ENCODE assay signal across 19 cellular contexts in the genomic region with DNA sequence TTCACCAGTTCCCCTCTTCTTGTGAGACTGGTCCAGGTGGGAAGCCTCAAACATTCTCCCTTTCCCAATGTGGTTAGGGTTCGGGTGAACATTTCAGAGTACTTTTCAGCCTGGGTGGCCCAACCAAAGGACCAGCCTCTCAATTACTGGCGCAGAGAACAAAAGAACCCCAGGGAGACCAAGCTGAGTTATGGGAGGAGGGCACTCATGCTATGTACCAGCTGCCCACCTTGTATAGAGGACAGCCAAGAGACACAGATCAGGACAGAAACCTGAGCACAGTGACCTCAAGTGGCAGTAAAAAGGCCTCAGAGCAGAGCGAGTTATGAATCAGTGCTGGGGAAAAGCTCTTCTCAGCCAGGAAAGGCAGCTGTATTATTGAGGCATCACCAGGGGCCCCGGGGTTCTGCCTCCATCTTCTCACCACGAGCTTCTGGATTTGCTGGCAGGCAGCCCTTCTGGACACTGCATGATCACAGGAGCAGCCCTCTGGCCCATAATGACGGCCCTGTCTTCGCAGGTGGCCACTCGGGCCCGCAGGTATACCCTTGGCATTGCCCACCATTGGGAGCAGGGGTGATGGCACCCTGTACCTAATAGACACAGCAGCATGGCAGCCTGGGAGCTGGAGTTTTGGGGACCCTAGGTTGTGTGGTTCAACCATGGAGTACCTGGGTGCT. TPM values are rescaled to one million over a fixed set of nuclear protein-coding genes. Genes with fewer than 3 reads are reported as not detected.
DNase-seq lines count a peak whose midpoint lies in the region; ATAC-seq, FAIRE-seq and TF ChIP-seq lines count a peak whose summit lies in the region.
"Had no signal": no experiment of that assay in that cellular context is flagged by ENCODE, and none has a peak within 500 bp of the region (broad histone marks: within the 10 kb centered on the region; RNA-seq: fewer than 3 reads in every experiment).

No MANE protein-coding gene starts in this region.

- H4K8ac ChIP-seq in H1 (ENCODE audit: extremely low read depth, insufficient read depth, low read length) = peak overlapping the region; percentile 42; the same call in 1 of the 2 replicates

- TF ChIP-seq RAD21 in H1 (IDR thresholded peaks at IDR 0.05 in 1 of 2, conservative IDR thresholded peaks at IDR 0.05 in 1 of 2; ENCODE audit: low read depth in 2 of 2, low read length in 2 of 2) = no peak

- H3K9ac ChIP-seq in H1 (replicated peaks in 1 of 4; ENCODE audit: extremely low read depth in 1 of 4, low read depth in 3 of 4, low read length in 3 of 4) = no peak overlapping the region

- DNase-seq in NCI-H2196 (lab: John Stamatoyannopoulos, UW; ENCODE audit: unreplicated experiment) = peak; percentile 40
- DNase-seq in NCI-H2196 treated with DMSO at 0.1 percent for 48 hours (lab: John Stamatoyannopoulos, UW; ENCODE audit: unreplicated experiment) = no peak
- peak; percentile 54 for DNase-seq in NCI-H2107 (lab: John Stamatoyannopoulos, UW)
- DNase-seq in H1 (ENCODE audit: low read depth in 1 of 2, low spot score in 2 of 2) = no peak
- DNase-seq in gastrocnemius medialis = peak in 1 of 2 donors; percentile 46
- no peak for DNase-seq in left lobe of liver (ENCODE audit: low spot score)
- DNase-seq: activated CD4-positive, alpha-beta T cell treated with anti-CD3 and anti-CD28 coated beads, Interleukin-2, amount 50 U/mL, for 4 hours; activated naive CD4-positive, alpha-beta T cell treated with anti-CD3 and anti-CD28 coated beads, Interleukin-2, amount 10 ng/mL, durations not matched to agents 7 days and 5 days; activated T-cell treated with anti-CD3 and anti-CD28 coated beads for 4 hours; CD4-positive, alpha-beta memory T cell; heart right ventricle; natural killer cell; NCI-H1930; NCI-H774; stimulated activated naive B cell treated with anti-CD40 and anti-IgM and Interleukin-4, amounts not matched to agents 10 μg/mL and 1 μg/mL and 100 μg/mL, for 72 hours had no signal

- intact Hi-C loops in gastrocnemius medialis (cut with DNase I; ENCODE audit: low total_unique reads) = loop anchor here (5.0 kb wide), 1 partner anchor 113 kb away; the partner anchor contains the start of gene TMUB2

- TF ChIP-seq POLR2A in H1 (IDR thresholded peaks at IDR 0.05; ENCODE audit: control extremely low read depth in 1 of 2, low read depth in 2 of 2, low read length in 2 of 2) = no peak
- no peak for TF ChIP-seq POLR2A in gastrocnemius medialis (IDR thresholded peaks at IDR 0.05)

- H3K4ac ChIP-seq in H1 (replicated peaks; ENCODE audit: insufficient read length, low read depth, low read length) = no peak overlapping the region

- TF ChIP-seq EP300 in H1 (IDR thresholded peaks at IDR 0.05; ENCODE audit: borderline replicate concordance in 1 of 2, low read depth in 2 of 2, low read length in 2 of 2) = no peak

- no peak overlapping the region for H3K18ac ChIP-seq in H1 (ENCODE audit: extremely low read depth, low read length)

- H3K4me1 ChIP-seq in H1 (replicated peaks in 1 of 4; ENCODE audit: control insufficient read depth in 3 of 4, insufficient read depth in 4 of 4, low read length in 3 of 4) (peaks cover 0 to 2% (median under 1%) of the 10 kb centered on the region in 4 experiments; a peak in 3 of 7 replicates), gastrocnemius medialis (peaks cover 27 to 35% of the 10 kb centered on the region in 2 donors)

- no peaks in the 10 kb centered on the region for H3K79me1 ChIP-seq in H1 (ENCODE audit: low read depth, low read length)

- TF ChIP-seq CTCF in H1 (IDR thresholded peaks at IDR 0.05; ENCODE audit: control extremely low read depth in 1 of 3, insufficient read depth in 1 of 3, low read depth in 1 of 3, low read length in 3 of 3) = no peak
- TF ChIP-seq CTCF in gastrocnemius medialis (IDR thresholded peaks at IDR 0.05 in 4 of 5, conservative IDR thresholded peaks at IDR 0.05 in 1 of 5) = no peak

- no peaks in the 10 kb centered on the region for H3K9me3 ChIP-seq in H1 (ENCODE audit: insufficient read depth in 2 of 2, low read depth in 1 of 2, low read length in 1 of 2)
- H3K9me3 ChIP-seq in gastrocnemius medialis = no peaks in the 10 kb centered on the region
- H3K9me3 ChIP-seq: heart right ventricle, tibial nerve had no signal

- H2BK5ac ChIP-seq in H1 (ENCODE audit: low read depth, low read length) = no peak overlapping the region

- H3K4me3 ChIP-seq in H1 (ENCODE audit: extremely low read depth in 1 of 4, insufficient read depth in 2 of 4, low read depth in 3 of 4, low read length in 4 of 4) = no peak overlapping the region
- no peak overlapping the region for H3K4me3 ChIP-seq in gastrocnemius medialis
- H3K4me3 ChIP-seq: heart right ventricle, tibial nerve had no signal

- H2BK12ac ChIP-seq in H1 (ENCODE audit: low read depth, low read length) = no peak overlapping the region

- no peak for FAIRE-seq in H1 (lab: Jason Lieb, UNC)
- FAIRE-seq: TTC549 had no signal

- H3K14ac ChIP-seq in H1 (ENCODE audit: insufficient read length) = no peak overlapping the region

- no peak overlapping the region for H4K5ac ChIP-seq in H1 (ENCODE audit: insufficient read length, low read depth, low read length)

- no peak overlapping the region for H4K91ac ChIP-seq in H1 (replicated peaks; ENCODE audit: insufficient read length, low read length)

- no peak overlapping the region for H2AFZ ChIP-seq in H1 (ENCODE audit: low read length)

- no peak overlapping the region for H3K23ac ChIP-seq in H1 (ENCODE audit: insufficient read length)

- no peaks in the 10 kb centered on the region for H3K27me3 ChIP-seq in H1 (replicated peaks in 1 of 4; ENCODE audit: control insufficient read depth in 3 of 4, extremely low read depth in 1 of 4, insufficient read depth in 3 of 4, low read length in 3 of 4)
- no peaks in the 10 kb centered on the region for H3K27me3 ChIP-seq in gastrocnemius medialis
- H3K27me3 ChIP-seq: heart right ventricle, tibial nerve had no signal

- no peak overlapping the region for H3K27ac ChIP-seq in H1 (ENCODE audit: low read depth, low read length)
- H3K27ac ChIP-seq in gastrocnemius medialis = peak overlapping the region; percentile 62 to 96 (median 68)
- H3K27ac ChIP-seq: tibial nerve had no signal

- peaks cover 0 to 10% of the 10 kb centered on the region in 2 experiments for H4K20me1 ChIP-seq in H1 (replicated peaks in 1 of 2; ENCODE audit: control insufficient read depth in 1 of 2, insufficient read depth in 2 of 2, low read length in 2 of 2)

- H3K36me3 ChIP-seq in H1 (ENCODE audit: control insufficient read depth in 2 of 4, insufficient read depth in 4 of 4, low read length in 3 of 4) (peaks cover 12 to 40% (median 26%) of the 10 kb centered on the region in 4 experiments; a peak in 6 of 8 replicates), gastrocnemius medialis (peaks cover 0 to 40% of the 10 kb centered on the region in 2 donors)

- peak in 1 of 2 donors; percentile 25 for ATAC-seq in gastrocnemius medialis
- no peak for ATAC-seq in GM21529 (IDR thresholded peaks at IDR 0.05; ENCODE audit: unreplicated experiment)
- no peak for ATAC-seq in left lobe of liver
- no peak for ATAC-seq in HG02763 (IDR thresholded peaks at IDR 0.05; ENCODE audit: unreplicated experiment)
- ATAC-seq: heart right ventricle; natural killer cell; stimulated activated naive B cell treated with anti-CD40 and anti-IgM and Interleukin-4, amounts not matched to agents 10 μg/mL and 1 μg/mL and 100 μg/mL, for 72 hours had no signal

- no peak overlapping the region for H2AK5ac ChIP-seq in H1 (ENCODE audit: low read depth, low read length)

- H3K4me2 ChIP-seq in H1 (ENCODE audit: insufficient read depth in 1 of 2, low read depth in 2 of 2, low read length in 2 of 2) = no peak overlapping the region

- CTCF ChIA-PET in H1 (lab: Charles Lee; ENCODE audit: partially characterized antibody) = interaction anchor here (0.6 to 7.1 kb wide), 11 partner anchors 11 to 437 kb away, joined by 3 to 71 read pairs (median 4); partner anchors contain the start of gene ASB16

- H2BK20ac ChIP-seq in H1 (ENCODE audit: low read length) = no peak overlapping the region

- 96% methylated on average over 9 of the region's 9 CpGs; no CpG with 5 or more reads in 1 of the 2 experiments for WGBS in H1 (ENCODE audit: extremely low coverage in 1 of 2, insufficient coverage in 1 of 2, insufficient read length in 1 of 2, insufficient replicate concordance in 2 of 2, low coverage in 1 of 2, low lambda C conversion rate in 2 of 2, missing lambda C conversion rate in 1 of 2), 2 experiments

- in situ Hi-C loops in gastrocnemius medialis (cut with MboI; ENCODE audit: low sequenced_read_pairs in 4 of 4) = no loop called here

- peaks cover 0 to 19% of the 10 kb centered on the region in 2 experiments; a peak in 2 of 4 replicates for H3K79me2 ChIP-seq in H1 (ENCODE audit: control insufficient read depth in 1 of 2, insufficient read depth in 2 of 2, low read length in 2 of 2)

- H3K56ac ChIP-seq in H1 (replicated peaks; ENCODE audit: insufficient read length, low read depth, low read length) = no peak overlapping the region

- H2BK15ac ChIP-seq in H1 (ENCODE audit: low read length) = no peak overlapping the region

- POLR2A ChIA-PET in H1 (lab: Charles Lee; ENCODE audit: partially characterized antibody) = interaction anchor here (0.6 to 2.9 kb wide), 13 partner anchors 9 to 404 kb away, joined by 3 to 17 read pairs (median 4); partner anchors contain the start of genes HDAC5 and LSM12

- H3K23me2 ChIP-seq in H1 (ENCODE audit: low read depth, low read length) = peaks cover 6% of the 10 kb centered on the region; the same call in 1 of the 2 replicates

- no peak overlapping the region for H2BK120ac ChIP-seq in H1 (replicated peaks; ENCODE audit: low read depth, low read length)

RNA-seq across cellular contexts. Expression of gene G6PC3, which starts 3.8 kb away (rescaled TPM):
- total RNA-seq in H1 (2021; fragmentation: NEBNext Ultra II Directional; extraction: Animal tissue kit (Norgen Biotek cat#: 25700)) = 104 and 114 TPM in 2 replicates
- 343 and 436 TPM in 2 replicates for polyA plus RNA-seq in H1 (2011; rRNA removed)
- 191 TPM for polyA plus RNA-seq in H1 (2011; cell fraction: cytosol; rRNA removed)
- polyA plus RNA-seq in H1 (2011; cell fraction: nucleus; rRNA removed) = 198 TPM
- 143 to 233 TPM (median 204 TPM) in 4 replicates for polyA plus RNA-seq in H1 (2012, experiment 1 of 2)
- polyA plus RNA-seq in H1 (2012, experiment 2 of 2) = 249 TPM
- 394 TPM for polyA plus RNA-seq in H1 (2013, experiment 1 of 2)
- polyA plus RNA-seq in H1 (2013, experiment 2 of 2) = 451 TPM
- 132 and 168 TPM in 2 replicates for polyA minus RNA-seq in H1 (2011; rRNA and poly(A)+ RNA removed)
- 151 TPM for polyA minus RNA-seq in H1 (2011; cell fraction: cytosol; rRNA and poly(A)+ RNA removed)
- polyA minus RNA-seq in H1 (2011; cell fraction: nucleus; rRNA and poly(A)+ RNA removed) = 96.9 TPM
- total RNA-seq in gastrocnemius medialis (10 to 100 TPM; 30.5 to 40.5 (median 36.4) TPM), left lobe of liver (8.9 TPM)

RNA-seq across cellular contexts. Expression of gene LSM12, which starts 7.9 kb away (rescaled TPM):
- total RNA-seq in H1 (2021; fragmentation: NEBNext Ultra II Directional; extraction: Animal tissue kit (Norgen Biotek cat#: 25700)) = 118 and 142 TPM in 2 replicates
- polyA plus RNA-seq in H1 (2011; rRNA removed) = 51.6 and 69.8 TPM in 2 replicates
- polyA plus RNA-seq in H1 (2011; cell fraction: cytosol; rRNA removed) = 57.3 TPM
- polyA plus RNA-seq in H1 (2011; cell fraction: nucleus; rRNA removed) = 31.1 TPM
- 59.4 to 75.6 TPM (median 69.7 TPM) in 4 replicates for polyA plus RNA-seq in H1 (2012, experiment 1 of 2)
- polyA plus RNA-seq in H1 (2012, experiment 2 of 2) = 76.0 TPM
- polyA plus RNA-seq in H1 (2013, experiment 1 of 2) = 126 TPM
- polyA plus RNA-seq in H1 (2013, experiment 2 of 2) = 129 TPM
- polyA minus RNA-seq in H1 (2011; rRNA and poly(A)+ RNA removed) = 83.5 and 95.8 TPM in 2 replicates
- 54.6 TPM for polyA minus RNA-seq in H1 (2011; cell fraction: cytosol; rRNA and poly(A)+ RNA removed)
- 32.1 TPM for polyA minus RNA-seq in H1 (2011; cell fraction: nucleus; rRNA and poly(A)+ RNA removed)
- total RNA-seq in gastrocnemius medialis (10 to 100 TPM; 41.6 to 79.0 (median 56.5) TPM), left lobe of liver (22.6 TPM)

RNA-seq across cellular contexts. Expression of gene HDAC5, which starts 49.1 kb away (rescaled TPM):
- 48.5 and 54.0 TPM in 2 replicates for total RNA-seq in H1 (2021; fragmentation: NEBNext Ultra II Directional; extraction: Animal tissue kit (Norgen Biotek cat#: 25700))
- polyA plus RNA-seq in H1 (2011; rRNA removed) = 54.4 and 79.2 TPM in 2 replicates
- polyA plus RNA-seq in H1 (2011; cell fraction: cytosol; rRNA removed) = 78.3 TPM
- 103 TPM for polyA plus RNA-seq in H1 (2011; cell fraction: nucleus; rRNA removed)
- 31.8 to 62.6 TPM (median 53.9 TPM) in 4 replicates for polyA plus RNA-seq in H1 (2012, experiment 1 of 2)
- polyA plus RNA-seq in H1 (2012, experiment 2 of 2) = 44.0 TPM
- 23.8 TPM for polyA plus RNA-seq in H1 (2013, experiment 1 of 2)
- polyA plus RNA-seq in H1 (2013, experiment 2 of 2) = 23.7 TPM
- polyA minus RNA-seq in H1 (2011; rRNA and poly(A)+ RNA removed) = 77.4 and 115 TPM in 2 replicates
- 41.8 TPM for polyA minus RNA-seq in H1 (2011; cell fraction: cytosol; rRNA and poly(A)+ RNA removed)
- 57.9 TPM for polyA minus RNA-seq in H1 (2011; cell fraction: nucleus; rRNA and poly(A)+ RNA removed)
- 100 to 1,000 TPM in 2 of 4 donors, 10 to 100 TPM in 2; 36.5 to 301 (median 88.0) TPM for total RNA-seq in gastrocnemius medialis
- 16.8 TPM for total RNA-seq in left lobe of liver

RNA-seq across cellular contexts. Expression of gene TMEM101, which starts 59.6 kb away (rescaled TPM):
- total RNA-seq in H1 (2021; fragmentation: NEBNext Ultra II Directional; extraction: Animal tissue kit (Norgen Biotek cat#: 25700)) = 16.1 and 20.9 TPM in 2 replicates
- polyA plus RNA-seq in H1 (2011; rRNA removed) = 44.7 and 55.6 TPM in 2 replicates
- 54.3 TPM for polyA plus RNA-seq in H1 (2011; cell fraction: cytosol; rRNA removed)
- 44.7 TPM for polyA plus RNA-seq in H1 (2011; cell fraction: nucleus; rRNA removed)
- polyA plus RNA-seq in H1 (2012, experiment 1 of 2) = 23.2 to 36.4 TPM (median 32.3 TPM) in 4 replicates
- polyA plus RNA-seq in H1 (2012, experiment 2 of 2) = 27.4 TPM
- polyA plus RNA-seq in H1 (2013, experiment 1 of 2) = 23.1 TPM
- polyA plus RNA-seq in H1 (2013, experiment 2 of 2) = 24.7 TPM
- 35.1 and 40.3 TPM in 2 replicates for polyA minus RNA-seq in H1 (2011; rRNA and poly(A)+ RNA removed)
- polyA minus RNA-seq in H1 (2011; cell fraction: cytosol; rRNA and poly(A)+ RNA removed) = 21.0 TPM
- 20.2 TPM for polyA minus RNA-seq in H1 (2011; cell fraction: nucleus; rRNA and poly(A)+ RNA removed)
- total RNA-seq in gastrocnemius medialis = 10 to 100 TPM; 28.8 to 38.3 (median 36.4) TPM
- total RNA-seq in left lobe of liver = 14.4 TPM

Comparison
In these comparisons a context has a peak if more than half of its experiments do, and no peak if none do; other contexts are left out.
1. DNase-seq: peak in NCI-H2196 (single experiment) and NCI-H2107 (single experiment); none in NCI-H2196 treated with DMSO at 0.1 percent for 48 hours (single experiment), H1 (0 of 2) and left lobe of liver (single experiment).